In genomic region chr2:215692387-215693079, GRCh38 we compare ENCODE assay signal across 1 cellular context.
TF ChIP-seq lines count a peak whose summit lies in the region.

No MANE protein-coding gene starts in this region.

TF ChIP-seq in A549, 52 proteins besides CTCF, POLR2A, EP300 and RAD21 (continued from another document):
- no peak for TF ChIP-seq ATOH8 (CRISPR knock-in tag; IDR thresholded peaks at IDR 0.05; ENCODE audit: low read depth)
- TF ChIP-seq HOXA7 (CRISPR knock-in tag; IDR thresholded peaks at IDR 0.05): no peak
